Comparison of ENCODE assay signal across 8 cellular contexts in the genomic region with DNA sequence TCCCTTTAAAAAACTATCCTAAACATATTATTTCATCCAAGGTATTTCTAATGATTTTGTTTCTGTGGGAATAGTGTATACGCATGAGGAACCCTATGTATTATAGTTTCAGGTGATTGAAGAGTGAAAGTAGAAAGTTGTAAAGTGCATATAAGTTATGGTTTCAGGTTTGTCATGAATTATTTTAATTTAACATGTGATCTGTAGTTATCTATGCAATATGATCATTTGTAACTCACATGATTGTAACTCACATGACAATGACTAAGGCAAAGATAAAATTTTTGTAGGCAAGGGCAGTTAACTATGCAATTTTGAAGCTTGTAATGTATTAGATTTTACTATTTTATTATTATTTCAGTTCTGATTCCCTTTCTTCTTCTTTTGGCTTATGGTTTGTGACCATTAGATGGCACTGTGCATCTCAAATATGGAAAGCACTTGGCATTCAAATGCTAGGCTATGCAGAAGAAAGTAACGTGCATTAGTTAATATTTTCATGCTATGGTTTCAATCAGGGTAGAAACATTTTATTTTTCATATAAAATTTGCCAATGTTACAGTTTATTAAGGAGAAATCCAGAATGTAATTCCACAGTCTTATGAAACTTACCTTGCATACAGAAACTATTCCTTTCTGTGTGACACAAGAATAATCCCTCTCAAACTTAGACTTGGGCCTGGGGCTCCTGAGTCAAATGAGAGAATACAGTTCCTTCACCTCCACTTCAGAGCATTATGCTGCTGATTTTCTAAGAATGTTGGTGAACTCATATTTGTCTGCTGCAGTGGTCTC.
DNase-seq lines count a peak whose midpoint lies in the region.

No MANE protein-coding gene starts in this region.

- DNase-seq in AML-193 (lab: John Stamatoyannopoulos, UW) (peak; percentile 30 to 36), GM03348 (ENCODE audit: low spot score) (peak; percentile 66), NCI-H146 treated with DMSO at 0.1 percent for 48 hours (lab: John Stamatoyannopoulos, UW; ENCODE audit: unreplicated experiment) (peak; percentile 33), astrocyte of the hippocampus (ENCODE audit: low read depth, low spot score) (peak; percentile 57), kidney tubule cell (ENCODE audit: low spot score) (peak; percentile 47), amniotic stem cell (lab: John Stamatoyannopoulos, UW) (no peak)
- DNase-seq in activated effector memory CD4-positive, alpha-beta T cell treated with Interleukin-2 at 50 U/mL for 16 hours: no peak
- no peak for DNase-seq in stimulated activated CD8-positive, alpha-beta memory T cell treated with anti-CD3 and anti-CD28 coated beads, Interleukin-4, amount 100 ng/mL, for 48 hours

Comparison
In these comparisons a context has a peak if more than half of its experiments do, and no peak if none do; other contexts are left out.
1. DNase-seq: peak in AML-193 (2 of 2), GM03348 (single experiment), NCI-H146 treated with DMSO at 0.1 percent for 48 hours (single experiment), astrocyte of the hippocampus (single experiment) and kidney tubule cell (single experiment); none in activated effector memory CD4-positive, alpha-beta T cell treated with Interleukin-2 at 50 U/mL for 16 hours (single experiment), amniotic stem cell (single experiment) and stimulated activated CD8-positive, alpha-beta memory T cell treated with anti-CD3 and anti-CD28 coated beads, Interleukin-4, amount 100 ng/mL, for 48 hours (single experiment).